2 cellular contexts compared by ENCODE assay signal in genomic region chr7:29884399-29885272, GRCh38.
TF ChIP-seq lines count a peak whose summit lies in the region.

No MANE protein-coding gene starts in this region.

TF ChIP-seq in SK-N-SH, 30 proteins besides CTCF, POLR2A, EP300 and RAD21 (continued from another document):
- TF ChIP-seq REST (IDR thresholded peaks at IDR 0.05; ENCODE audit: low read depth, low read length) (no peak), MEF2A (IDR thresholded peaks at IDR 0.05; ENCODE audit: borderline replicate concordance, low read depth) (no peak), GATA2 (CRISPR knock-in tag; IDR thresholded peaks at IDR 0.05) (no peak), USF1 (IDR thresholded peaks at IDR 0.05; ENCODE audit: borderline replicate concordance, low read depth) (no peak), MXI1 (IDR thresholded peaks at IDR 0.05; ENCODE audit: low read depth, low read length) (no peak), EZH2phosphoT487 (IDR thresholded peaks at IDR 0.05; ENCODE audit: borderline replicate concordance, low read depth) (no peak), ELF1 (IDR thresholded peaks at IDR 0.05) (no peak), FOSL2 (IDR thresholded peaks at IDR 0.05; ENCODE audit: borderline replicate concordance, low read depth) (no peak)

TF ChIP-seq in SK-N-SH treated with all-trans-retinoic acid at 6 μM for 48 hours, 23 proteins besides CTCF, POLR2A, EP300 and RAD21 (continued from another document):
- no peak for TF ChIP-seq CSRNP3 (CRISPR knock-in tag; IDR thresholded peaks at IDR 0.05)
- TF ChIP-seq TCF4 (CRISPR knock-in tag; IDR thresholded peaks at IDR 0.05; ENCODE audit: borderline replicate concordance) = no peak
- TF ChIP-seq RARB (CRISPR knock-in tag; IDR thresholded peaks at IDR 0.05) = no peak
- TF ChIP-seq ARNTL (CRISPR knock-in tag; IDR thresholded peaks at IDR 0.05; ENCODE audit: borderline replicate concordance, low read depth) = no peak
TF ChIP-seq in SK-N-SH treated with all-trans-retinoic acid at 6 μM for 48 hours: peak in this region for 0.
